ENCODE assay signal across 8 cellular contexts in the genomic region with DNA sequence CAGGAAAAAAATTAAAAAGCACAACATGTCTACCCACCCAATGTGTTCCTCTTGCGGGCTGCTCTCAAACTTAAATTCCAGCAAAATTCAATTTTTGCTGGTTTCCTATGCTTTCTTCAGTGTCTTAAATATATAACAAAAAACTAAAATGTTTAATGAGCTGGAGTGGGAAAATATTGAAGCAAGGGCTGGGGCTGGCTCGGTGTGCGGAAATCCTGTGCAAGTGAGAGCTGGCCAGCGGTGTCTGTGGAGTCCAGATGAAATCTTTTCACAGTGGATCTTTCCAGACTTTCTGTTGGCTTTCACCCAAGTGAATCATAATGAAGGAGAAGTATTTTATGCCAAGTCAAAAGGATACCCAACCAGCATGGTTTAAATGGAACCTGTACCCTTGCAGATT.
"Had no signal": no experiment of that assay in that cellular context is flagged by ENCODE, and none has a peak within 500 bp of the region (broad histone marks: within the 10 kb centered on the region; RNA-seq: fewer than 3 reads in every experiment).

No MANE protein-coding gene starts in this region.

- H3K4me1 Mint-ChIP-seq: GM23338, H9 had no signal

- H2AFZ ChIP-seq: GM23248, GM23338 had no signal

- ATAC-seq: GM23338, HCT116 had no signal

- H3K4me3 ChIP-seq: GM23248, GM23338 had no signal

- H3K9ac ChIP-seq: GM23248 had no signal

- H3K27ac Mint-ChIP-seq: GM23338, H9, HFFc6 had no signal

- H3K4me2 ChIP-seq: GM23338 had no signal

- H3K4me3 Mint-ChIP-seq: GM23338, H9, HFFc6 had no signal

- H3K27ac ChIP-seq: GM23248 had no signal

- DNase-seq: GM23248, GOT3, H7, H9, HCEC 1CT, HFFc6 had no signal
